Comparison of ENCODE assay signal across 1 cellular context in the genomic region with DNA sequence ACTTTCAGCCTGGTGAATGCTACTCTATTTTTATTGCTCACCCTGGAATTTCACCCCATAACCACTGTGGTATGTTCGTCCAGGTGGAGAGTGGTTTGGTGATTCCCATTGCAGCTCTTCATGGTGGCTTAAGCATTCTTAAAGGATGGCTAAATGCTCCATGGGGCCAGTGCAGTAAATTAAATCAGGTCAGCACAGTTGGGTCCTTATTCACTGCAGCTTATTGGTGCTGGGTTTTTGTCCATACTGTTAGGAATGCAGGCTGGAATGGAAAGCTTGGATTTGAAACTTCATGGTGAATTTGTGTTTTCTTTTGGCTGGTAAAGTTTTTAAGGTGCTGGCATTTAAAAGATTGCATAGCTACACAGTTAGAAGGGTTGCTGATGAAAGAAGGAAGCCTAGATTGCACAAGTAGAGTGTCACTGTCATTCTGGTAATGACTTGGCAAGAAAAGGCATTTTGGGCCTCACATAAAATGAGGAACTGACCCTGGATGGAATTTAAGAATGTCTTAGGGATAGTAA.
TF ChIP-seq lines count a peak whose summit lies in the region.

No MANE protein-coding gene starts in this region.

TF ChIP-seq in GM12878, 131 proteins besides CTCF, POLR2A, EP300 and RAD21 (continued from another document and continues in another):
- TF ChIP-seq, protein P1, sequence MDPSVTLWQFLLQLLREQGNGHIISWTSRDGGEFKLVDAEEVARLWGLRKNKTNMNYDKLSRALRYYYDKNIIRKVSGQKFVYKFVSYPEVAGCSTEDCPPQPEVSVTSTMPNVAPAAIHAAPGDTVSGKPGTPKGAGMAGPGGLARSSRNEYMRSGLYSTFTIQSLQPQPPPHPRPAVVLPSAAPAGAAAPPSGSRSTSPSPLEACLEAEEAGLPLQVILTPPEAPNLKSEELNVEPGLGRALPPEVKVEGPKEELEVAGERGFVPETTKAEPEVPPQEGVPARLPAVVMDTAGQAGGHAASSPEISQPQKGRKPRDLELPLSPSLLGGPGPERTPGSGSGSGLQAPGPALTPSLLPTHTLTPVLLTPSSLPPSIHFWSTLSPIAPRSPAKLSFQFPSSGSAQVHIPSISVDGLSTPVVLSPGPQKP (IDR thresholded peaks at IDR 0.05; ENCODE audit: low read depth, low read length): no peak
- TF ChIP-seq MTA2 (IDR thresholded peaks at IDR 0.05; ENCODE audit: low read depth): peak; percentile 46; the same call in 1 of the 2 replicates
- no peak for TF ChIP-seq POLR2AphosphoS2 (IDR thresholded peaks at IDR 0.05; ENCODE audit: low read depth, low read length)
- TF ChIP-seq, protein P2, sequence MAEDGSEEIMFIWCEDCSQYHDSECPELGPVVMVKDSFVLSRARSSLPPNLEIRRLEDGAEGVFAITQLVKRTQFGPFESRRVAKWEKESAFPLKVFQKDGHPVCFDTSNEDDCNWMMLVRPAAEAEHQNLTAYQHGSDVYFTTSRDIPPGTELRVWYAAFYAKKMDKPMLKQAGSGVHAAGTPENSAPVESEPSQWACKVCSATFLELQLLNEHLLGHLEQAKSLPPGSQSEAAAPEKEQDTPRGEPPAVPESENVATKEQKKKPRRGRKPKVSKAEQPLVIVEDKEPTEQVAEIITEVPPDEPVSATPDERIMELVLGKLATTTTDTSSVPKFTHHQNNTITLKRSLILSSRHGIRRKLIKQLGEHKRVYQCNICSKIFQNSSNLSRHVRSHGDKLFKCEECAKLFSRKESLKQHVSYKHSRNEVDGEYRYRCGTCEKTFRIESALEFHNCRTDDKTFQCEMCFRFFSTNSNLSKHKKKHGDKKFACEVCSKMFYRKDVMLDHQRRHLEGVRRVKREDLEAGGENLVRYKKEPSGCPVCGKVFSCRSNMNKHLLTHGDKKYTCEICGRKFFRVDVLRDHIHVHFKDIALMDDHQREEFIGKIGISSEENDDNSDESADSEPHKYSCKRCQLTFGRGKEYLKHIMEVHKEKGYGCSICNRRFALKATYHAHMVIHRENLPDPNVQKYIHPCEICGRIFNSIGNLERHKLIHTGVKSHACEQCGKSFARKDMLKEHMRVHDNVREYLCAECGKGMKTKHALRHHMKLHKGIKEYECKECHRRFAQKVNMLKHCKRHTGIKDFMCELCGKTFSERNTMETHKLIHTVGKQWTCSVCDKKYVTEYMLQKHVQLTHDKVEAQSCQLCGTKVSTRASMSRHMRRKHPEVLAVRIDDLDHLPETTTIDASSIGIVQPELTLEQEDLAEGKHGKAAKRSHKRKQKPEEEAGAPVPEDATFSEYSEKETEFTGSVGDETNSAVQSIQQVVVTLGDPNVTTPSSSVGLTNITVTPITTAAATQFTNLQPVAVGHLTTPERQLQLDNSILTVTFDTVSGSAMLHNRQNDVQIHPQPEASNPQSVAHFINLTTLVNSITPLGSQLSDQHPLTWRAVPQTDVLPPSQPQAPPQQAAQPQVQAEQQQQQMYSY (CRISPR knock-in tag; IDR thresholded peaks at IDR 0.05): no peak
- TF ChIP-seq ZZZ3 (IDR thresholded peaks at IDR 0.05; ENCODE audit: control insufficient read depth, insufficient read length, low read depth): no peak
- no peak for TF ChIP-seq CHD4 (IDR thresholded peaks at IDR 0.05)
- TF ChIP-seq MEF2A (IDR thresholded peaks at IDR 0.05; ENCODE audit: insufficient read depth, low read depth, low read length): no peak
- TF ChIP-seq ESRRA (IDR thresholded peaks at IDR 0.05; ENCODE audit: low read length): no peak
- peak; percentile 38 to 71 for TF ChIP-seq IKZF2 (IDR thresholded peaks at IDR 0.05)
- TF ChIP-seq, protein P3, sequence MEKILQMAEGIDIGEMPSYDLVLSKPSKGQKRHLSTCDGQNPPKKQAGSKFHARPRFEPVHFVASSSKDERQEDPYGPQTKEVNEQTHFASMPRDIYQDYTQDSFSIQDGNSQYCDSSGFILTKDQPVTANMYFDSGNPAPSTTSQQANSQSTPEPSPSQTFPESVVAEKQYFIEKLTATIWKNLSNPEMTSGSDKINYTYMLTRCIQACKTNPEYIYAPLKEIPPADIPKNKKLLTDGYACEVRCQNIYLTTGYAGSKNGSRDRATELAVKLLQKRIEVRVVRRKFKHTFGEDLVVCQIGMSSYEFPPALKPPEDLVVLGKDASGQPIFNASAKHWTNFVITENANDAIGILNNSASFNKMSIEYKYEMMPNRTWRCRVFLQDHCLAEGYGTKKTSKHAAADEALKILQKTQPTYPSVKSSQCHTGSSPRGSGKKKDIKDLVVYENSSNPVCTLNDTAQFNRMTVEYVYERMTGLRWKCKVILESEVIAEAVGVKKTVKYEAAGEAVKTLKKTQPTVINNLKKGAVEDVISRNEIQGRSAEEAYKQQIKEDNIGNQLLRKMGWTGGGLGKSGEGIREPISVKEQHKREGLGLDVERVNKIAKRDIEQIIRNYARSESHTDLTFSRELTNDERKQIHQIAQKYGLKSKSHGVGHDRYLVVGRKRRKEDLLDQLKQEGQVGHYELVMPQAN (conservative IDR thresholded peaks at IDR 0.05): no peak
- TF ChIP-seq MXI1 (IDR thresholded peaks at IDR 0.05; ENCODE audit: low read depth, low read length): no peak
- TF ChIP-seq, protein P4, sequence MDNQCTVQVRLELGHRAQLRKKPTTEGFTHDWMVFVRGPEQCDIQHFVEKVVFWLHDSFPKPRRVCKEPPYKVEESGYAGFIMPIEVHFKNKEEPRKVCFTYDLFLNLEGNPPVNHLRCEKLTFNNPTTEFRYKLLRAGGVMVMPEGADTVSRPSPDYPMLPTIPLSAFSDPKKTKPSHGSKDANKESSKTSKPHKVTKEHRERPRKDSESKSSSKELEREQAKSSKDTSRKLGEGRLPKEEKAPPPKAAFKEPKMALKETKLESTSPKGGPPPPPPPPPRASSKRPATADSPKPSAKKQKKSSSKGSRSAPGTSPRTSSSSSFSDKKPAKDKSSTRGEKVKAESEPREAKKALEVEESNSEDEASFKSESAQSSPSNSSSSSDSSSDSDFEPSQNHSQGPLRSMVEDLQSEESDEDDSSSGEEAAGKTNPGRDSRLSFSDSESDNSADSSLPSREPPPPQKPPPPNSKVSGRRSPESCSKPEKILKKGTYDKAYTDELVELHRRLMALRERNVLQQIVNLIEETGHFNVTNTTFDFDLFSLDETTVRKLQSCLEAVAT (IDR thresholded peaks at IDR 0.05): no peak
- TF ChIP-seq, protein P5, sequence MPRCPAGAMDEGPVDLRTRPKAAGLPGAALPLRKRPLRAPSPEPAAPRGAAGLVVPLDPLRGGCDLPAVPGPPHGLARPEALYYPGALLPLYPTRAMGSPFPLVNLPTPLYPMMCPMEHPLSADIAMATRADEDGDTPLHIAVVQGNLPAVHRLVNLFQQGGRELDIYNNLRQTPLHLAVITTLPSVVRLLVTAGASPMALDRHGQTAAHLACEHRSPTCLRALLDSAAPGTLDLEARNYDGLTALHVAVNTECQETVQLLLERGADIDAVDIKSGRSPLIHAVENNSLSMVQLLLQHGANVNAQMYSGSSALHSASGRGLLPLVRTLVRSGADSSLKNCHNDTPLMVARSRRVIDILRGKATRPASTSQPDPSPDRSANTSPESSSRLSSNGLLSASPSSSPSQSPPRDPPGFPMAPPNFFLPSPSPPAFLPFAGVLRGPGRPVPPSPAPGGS (IDR thresholded peaks at IDR 0.05; ENCODE audit: borderline replicate concordance, insufficient read depth, low read depth, low read length, poor library complexity, severe bottlenecking): no peak
- TF ChIP-seq, protein P6, sequence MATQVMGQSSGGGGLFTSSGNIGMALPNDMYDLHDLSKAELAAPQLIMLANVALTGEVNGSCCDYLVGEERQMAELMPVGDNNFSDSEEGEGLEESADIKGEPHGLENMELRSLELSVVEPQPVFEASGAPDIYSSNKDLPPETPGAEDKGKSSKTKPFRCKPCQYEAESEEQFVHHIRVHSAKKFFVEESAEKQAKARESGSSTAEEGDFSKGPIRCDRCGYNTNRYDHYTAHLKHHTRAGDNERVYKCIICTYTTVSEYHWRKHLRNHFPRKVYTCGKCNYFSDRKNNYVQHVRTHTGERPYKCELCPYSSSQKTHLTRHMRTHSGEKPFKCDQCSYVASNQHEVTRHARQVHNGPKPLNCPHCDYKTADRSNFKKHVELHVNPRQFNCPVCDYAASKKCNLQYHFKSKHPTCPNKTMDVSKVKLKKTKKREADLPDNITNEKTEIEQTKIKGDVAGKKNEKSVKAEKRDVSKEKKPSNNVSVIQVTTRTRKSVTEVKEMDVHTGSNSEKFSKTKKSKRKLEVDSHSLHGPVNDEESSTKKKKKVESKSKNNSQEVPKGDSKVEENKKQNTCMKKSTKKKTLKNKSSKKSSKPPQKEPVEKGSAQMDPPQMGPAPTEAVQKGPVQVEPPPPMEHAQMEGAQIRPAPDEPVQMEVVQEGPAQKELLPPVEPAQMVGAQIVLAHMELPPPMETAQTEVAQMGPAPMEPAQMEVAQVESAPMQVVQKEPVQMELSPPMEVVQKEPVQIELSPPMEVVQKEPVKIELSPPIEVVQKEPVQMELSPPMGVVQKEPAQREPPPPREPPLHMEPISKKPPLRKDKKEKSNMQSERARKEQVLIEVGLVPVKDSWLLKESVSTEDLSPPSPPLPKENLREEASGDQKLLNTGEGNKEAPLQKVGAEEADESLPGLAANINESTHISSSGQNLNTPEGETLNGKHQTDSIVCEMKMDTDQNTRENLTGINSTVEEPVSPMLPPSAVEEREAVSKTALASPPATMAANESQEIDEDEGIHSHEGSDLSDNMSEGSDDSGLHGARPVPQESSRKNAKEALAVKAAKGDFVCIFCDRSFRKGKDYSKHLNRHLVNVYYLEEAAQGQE (IDR thresholded peaks at IDR 0.05; ENCODE audit: low read depth, low read length): no peak
- TF ChIP-seq, protein P7, sequence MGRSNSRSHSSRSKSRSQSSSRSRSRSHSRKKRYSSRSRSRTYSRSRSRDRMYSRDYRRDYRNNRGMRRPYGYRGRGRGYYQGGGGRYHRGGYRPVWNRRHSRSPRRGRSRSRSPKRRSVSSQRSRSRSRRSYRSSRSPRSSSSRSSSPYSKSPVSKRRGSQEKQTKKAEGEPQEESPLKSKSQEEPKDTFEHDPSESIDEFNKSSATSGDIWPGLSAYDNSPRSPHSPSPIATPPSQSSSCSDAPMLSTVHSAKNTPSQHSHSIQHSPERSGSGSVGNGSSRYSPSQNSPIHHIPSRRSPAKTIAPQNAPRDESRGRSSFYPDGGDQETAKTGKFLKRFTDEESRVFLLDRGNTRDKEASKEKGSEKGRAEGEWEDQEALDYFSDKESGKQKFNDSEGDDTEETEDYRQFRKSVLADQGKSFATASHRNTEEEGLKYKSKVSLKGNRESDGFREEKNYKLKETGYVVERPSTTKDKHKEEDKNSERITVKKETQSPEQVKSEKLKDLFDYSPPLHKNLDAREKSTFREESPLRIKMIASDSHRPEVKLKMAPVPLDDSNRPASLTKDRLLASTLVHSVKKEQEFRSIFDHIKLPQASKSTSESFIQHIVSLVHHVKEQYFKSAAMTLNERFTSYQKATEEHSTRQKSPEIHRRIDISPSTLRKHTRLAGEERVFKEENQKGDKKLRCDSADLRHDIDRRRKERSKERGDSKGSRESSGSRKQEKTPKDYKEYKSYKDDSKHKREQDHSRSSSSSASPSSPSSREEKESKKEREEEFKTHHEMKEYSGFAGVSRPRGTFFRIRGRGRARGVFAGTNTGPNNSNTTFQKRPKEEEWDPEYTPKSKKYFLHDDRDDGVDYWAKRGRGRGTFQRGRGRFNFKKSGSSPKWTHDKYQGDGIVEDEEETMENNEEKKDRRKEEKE (IDR thresholded peaks at IDR 0.05): no peak
- no peak for TF ChIP-seq ZNF384 (IDR thresholded peaks at IDR 0.05; ENCODE audit: borderline replicate concordance, low read depth, low read length)
- TF ChIP-seq ZNF217 (IDR thresholded peaks at IDR 0.05): no peak
- TF ChIP-seq, protein P8, sequence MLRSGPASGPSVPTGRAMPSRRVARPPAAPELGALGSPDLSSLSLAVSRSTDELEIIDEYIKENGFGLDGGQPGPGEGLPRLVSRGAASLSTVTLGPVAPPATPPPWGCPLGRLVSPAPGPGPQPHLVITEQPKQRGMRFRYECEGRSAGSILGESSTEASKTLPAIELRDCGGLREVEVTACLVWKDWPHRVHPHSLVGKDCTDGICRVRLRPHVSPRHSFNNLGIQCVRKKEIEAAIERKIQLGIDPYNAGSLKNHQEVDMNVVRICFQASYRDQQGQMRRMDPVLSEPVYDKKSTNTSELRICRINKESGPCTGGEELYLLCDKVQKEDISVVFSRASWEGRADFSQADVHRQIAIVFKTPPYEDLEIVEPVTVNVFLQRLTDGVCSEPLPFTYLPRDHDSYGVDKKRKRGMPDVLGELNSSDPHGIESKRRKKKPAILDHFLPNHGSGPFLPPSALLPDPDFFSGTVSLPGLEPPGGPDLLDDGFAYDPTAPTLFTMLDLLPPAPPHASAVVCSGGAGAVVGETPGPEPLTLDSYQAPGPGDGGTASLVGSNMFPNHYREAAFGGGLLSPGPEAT (IDR thresholded peaks at IDR 0.05; ENCODE audit: low read depth): peak; percentile 21; the same call in 1 of the 2 replicates
- TF ChIP-seq ATF7 (IDR thresholded peaks at IDR 0.05; ENCODE audit: low read depth): peak; percentile 25; the same call in 1 of the 2 replicates
- TF ChIP-seq RB1 (IDR thresholded peaks at IDR 0.05; ENCODE audit: borderline replicate concordance): no peak
- no peak for TF ChIP-seq NR2C2 (IDR thresholded peaks at IDR 0.05; ENCODE audit: borderline replicate concordance, control insufficient read depth, insufficient read length, low read depth)
- TF ChIP-seq NRF1 (conservative IDR thresholded peaks at IDR 0.05; ENCODE audit: low read depth, low read length): no peak
- TF ChIP-seq, protein P9, sequence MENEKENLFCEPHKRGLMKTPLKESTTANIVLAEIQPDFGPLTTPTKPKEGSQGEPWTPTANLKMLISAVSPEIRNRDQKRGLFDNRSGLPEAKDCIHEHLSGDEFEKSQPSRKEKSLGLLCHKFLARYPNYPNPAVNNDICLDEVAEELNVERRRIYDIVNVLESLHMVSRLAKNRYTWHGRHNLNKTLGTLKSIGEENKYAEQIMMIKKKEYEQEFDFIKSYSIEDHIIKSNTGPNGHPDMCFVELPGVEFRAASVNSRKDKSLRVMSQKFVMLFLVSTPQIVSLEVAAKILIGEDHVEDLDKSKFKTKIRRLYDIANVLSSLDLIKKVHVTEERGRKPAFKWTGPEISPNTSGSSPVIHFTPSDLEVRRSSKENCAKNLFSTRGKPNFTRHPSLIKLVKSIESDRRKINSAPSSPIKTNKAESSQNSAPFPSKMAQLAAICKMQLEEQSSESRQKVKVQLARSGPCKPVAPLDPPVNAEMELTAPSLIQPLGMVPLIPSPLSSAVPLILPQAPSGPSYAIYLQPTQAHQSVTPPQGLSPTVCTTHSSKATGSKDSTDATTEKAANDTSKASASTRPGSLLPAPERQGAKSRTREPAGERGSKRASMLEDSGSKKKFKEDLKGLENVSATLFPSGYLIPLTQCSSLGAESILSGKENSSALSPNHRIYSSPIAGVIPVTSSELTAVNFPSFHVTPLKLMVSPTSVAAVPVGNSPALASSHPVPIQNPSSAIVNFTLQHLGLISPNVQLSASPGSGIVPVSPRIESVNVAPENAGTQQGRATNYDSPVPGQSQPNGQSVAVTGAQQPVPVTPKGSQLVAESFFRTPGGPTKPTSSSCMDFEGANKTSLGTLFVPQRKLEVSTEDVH (IDR thresholded peaks at IDR 0.05; ENCODE audit: low read depth, partially characterized antibody): no peak
- TF ChIP-seq, protein P10, sequence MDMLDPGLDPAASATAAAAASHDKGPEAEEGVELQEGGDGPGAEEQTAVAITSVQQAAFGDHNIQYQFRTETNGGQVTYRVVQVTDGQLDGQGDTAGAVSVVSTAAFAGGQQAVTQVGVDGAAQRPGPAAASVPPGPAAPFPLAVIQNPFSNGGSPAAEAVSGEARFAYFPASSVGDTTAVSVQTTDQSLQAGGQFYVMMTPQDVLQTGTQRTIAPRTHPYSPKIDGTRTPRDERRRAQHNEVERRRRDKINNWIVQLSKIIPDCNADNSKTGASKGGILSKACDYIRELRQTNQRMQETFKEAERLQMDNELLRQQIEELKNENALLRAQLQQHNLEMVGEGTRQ (IDR thresholded peaks at IDR 0.05; ENCODE audit: borderline replicate concordance, low read depth, low read length): no peak
- TF ChIP-seq IKZF1 (conservative IDR thresholded peaks at IDR 0.05): peak; percentile 57
- peak; percentile 45; the same call in 1 of the 2 replicates for TF ChIP-seq CREM (IDR thresholded peaks at IDR 0.05; ENCODE audit: low read depth)
- TF ChIP-seq SRF (IDR thresholded peaks at IDR 0.05; ENCODE audit: low read depth in 2 of 2, low read length in 2 of 2): no peak
- TF ChIP-seq TCF12 (IDR thresholded peaks at IDR 0.05; ENCODE audit: low read depth, low read length): no peak
- no peak for TF ChIP-seq HDAC6 (IDR thresholded peaks at IDR 0.05; ENCODE audit: unreplicated experiment)
- TF ChIP-seq BACH1 (IDR thresholded peaks at IDR 0.05; ENCODE audit: borderline replicate concordance): peak; percentile 18; the same call in 1 of the 2 replicates
